In the genomic region with DNA sequence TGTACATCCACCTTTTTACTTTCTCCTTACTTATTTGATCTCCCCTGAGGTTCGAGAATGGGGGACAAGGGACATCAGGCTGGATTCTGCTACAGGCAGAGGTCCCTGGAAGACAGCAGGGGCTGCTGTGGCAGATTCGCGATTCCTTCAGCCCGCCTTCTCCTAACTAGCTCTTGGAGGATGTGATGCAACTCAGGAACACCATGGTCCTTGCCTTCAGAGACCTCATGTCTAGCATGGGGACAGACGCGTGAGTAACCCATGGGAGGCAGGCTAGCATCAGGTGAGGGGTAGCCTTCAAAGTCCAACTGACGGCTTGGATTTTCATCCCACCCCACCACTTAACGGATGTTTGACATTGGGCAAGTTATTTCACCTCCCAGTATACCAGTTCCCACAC, we compare ENCODE assay signal across 20 cellular contexts. TPM values are rescaled to one million over a fixed set of nuclear protein-coding genes. Genes with fewer than 3 reads are reported as not detected.
A peak's percentile ranks its signal among the peaks of the same experiment; 100 is the strongest.
DNase-seq lines count a peak whose midpoint lies in the region; ATAC-seq and TF ChIP-seq lines count a peak whose summit lies in the region.
"Had no signal": no experiment of that assay in that cellular context is flagged by ENCODE, and none has a peak within 500 bp of the region (broad histone marks: within the 10 kb centered on the region; RNA-seq: fewer than 3 reads in every experiment).

No MANE protein-coding gene starts in this region.

- no peak overlapping the region for H2AFZ ChIP-seq in SK-N-SH (ENCODE audit: low read depth)
- H2AFZ ChIP-seq: GM23338 had no signal

- POLR2A ChIA-PET in SK-N-SH (lab: Yijun Ruan, JAX), result no interaction called here

- no peaks in the 10 kb centered on the region for H4K20me1 ChIP-seq in SK-N-SH (ENCODE audit: insufficient read depth)

- H3K4me3 ChIP-seq in SK-N-SH (ENCODE audit: low read depth in 2 of 2, low read length in 1 of 2), result no peak overlapping the region
- H3K4me3 ChIP-seq: A549, GM23338 had no signal

- no peak overlapping the region for H3K4me2 ChIP-seq in SK-N-SH
- H3K4me2 ChIP-seq: A549, GM23338 had no signal

- CTCF ChIA-PET in SK-N-SH (lab: Yijun Ruan, JAX), result interaction anchor here (0.8 to 7.4 kb wide), 5 partner anchors 14 to 39 kb away, joined by 3 to 56 read pairs (median 4); no protein-coding TSS in a partner anchor

- H3K4me1 Mint-ChIP-seq in T-helper 17 cell, result peaks cover 3% of the 10 kb centered on the region
- H3K4me1 Mint-ChIP-seq in chondrocyte (ENCODE audit: low read depth), result no peaks in the 10 kb centered on the region
- H3K4me1 Mint-ChIP-seq: GM23338 had no signal

- no peaks in the 10 kb centered on the region for H3K9me2 ChIP-seq in SK-N-SH

- no peaks in the 10 kb centered on the region for H3K36me3 ChIP-seq in SK-N-SH (replicated peaks in 1 of 2; ENCODE audit: control insufficient read depth in 1 of 2, insufficient read depth in 2 of 2, low read length in 1 of 2)

- no peaks in the 10 kb centered on the region for H3K79me2 ChIP-seq in SK-N-SH (ENCODE audit: insufficient read depth)

- no peaks in the 10 kb centered on the region for H3K4me1 ChIP-seq in SK-N-SH (ENCODE audit: control insufficient read depth in 1 of 2, insufficient read depth in 2 of 2, low read depth in 1 of 2, low read length in 1 of 2)

- no peak for ATAC-seq in SK-N-SH treated with all-trans-retinoic acid at 6 μM for 48 hours
- ATAC-seq in T-helper 17 cell, result no peak
- no peak for ATAC-seq in HG03108 (IDR thresholded peaks at IDR 0.05; ENCODE audit: unreplicated experiment)
- ATAC-seq: CD8-positive, alpha-beta T cell; GM23338 had no signal

- intact Hi-C loops in cardiac septum (cut with DNase I), result no loop called here

- TF ChIP-seq EP300 in SK-N-SH (IDR thresholded peaks at IDR 0.05; ENCODE audit: borderline replicate concordance in 1 of 2, low read depth in 1 of 2, low read length in 1 of 2), result no peak

- DNase-seq in SK-N-SH (peak; percentile 15), T-helper 17 cell (no peak), chondrocyte (ENCODE audit: low spot score) (peak; percentile 20), cardiac septum (ENCODE audit: low spot score) (no peak)
- no peak for DNase-seq in activated naive CD4-positive, alpha-beta T cell (lab: John Stamatoyannopoulos, UW)
- DNase-seq: AML-193; Calu3; CD8-positive, alpha-beta T cell; DMS79 treated with DMSO at 0.1 percent for 48 hours; GF-D8; HCEC 1CT had no signal

- H3K4me3 Mint-ChIP-seq in T-helper 17 cell (no peak overlapping the region), chondrocyte (ENCODE audit: unreplicated experiment) (no peak overlapping the region)
- H3K4me3 Mint-ChIP-seq: CD8-positive, alpha-beta T cell; GM23338; IgD-negative memory B cell had no signal

- no peak overlapping the region for H3K9ac ChIP-seq in SK-N-SH

- peaks cover 24% of the 10 kb centered on the region for H3K27me3 Mint-ChIP-seq in T-helper 17 cell
- H3K27me3 Mint-ChIP-seq in chondrocyte (ENCODE audit: low read depth), result peaks cover 18% of the 10 kb centered on the region

- H3F3A ChIP-seq in SK-N-SH (replicated peaks; ENCODE audit: insufficient read depth), result no peaks in the 10 kb centered on the region

- H3K9me3 ChIP-seq in SK-N-SH (peaks cover 3% of the 10 kb centered on the region), T-helper 17 cell (ENCODE audit: control insufficient read depth, low read length, poor library complexity, severe bottlenecking) (no peaks in the 10 kb centered on the region)

- H3K27me3 ChIP-seq in SK-N-SH (ENCODE audit: insufficient read depth), result peaks cover 10% of the 10 kb centered on the region

- no peak for TF ChIP-seq CTCF in SK-N-SH (IDR thresholded peaks at IDR 0.05)
- no peak for TF ChIP-seq CTCF in chondrocyte (IDR thresholded peaks at IDR 0.05)

- H3K27ac Mint-ChIP-seq in T-helper 17 cell (peak overlapping the region; percentile 65), chondrocyte (ENCODE audit: unreplicated experiment) (no peak overlapping the region)
- H3K27ac Mint-ChIP-seq: CD8-positive, alpha-beta T cell; GM23338; IgD-negative memory B cell had no signal

- peaks cover 6% of the 10 kb centered on the region for H3K9me3 Mint-ChIP-seq in chondrocyte (ENCODE audit: low read depth)
- H3K9me3 Mint-ChIP-seq: GM23338, IgD-negative memory B cell had no signal

- WGBS in SK-N-SH (ENCODE audit: low lambda C conversion rate), result 85% methylated on average over 8 of the region's 8 CpGs

- no peak for TF ChIP-seq RAD21 in SK-N-SH (IDR thresholded peaks at IDR 0.05; ENCODE audit: low read length)

- no peak overlapping the region for H3K27ac ChIP-seq in SK-N-SH (ENCODE audit: low read depth in 2 of 2, low read length in 1 of 2)
- H3K27ac ChIP-seq: 22Rv1, A549, HL-60 had no signal

- H3K36me3 Mint-ChIP-seq in T-helper 17 cell (ENCODE audit: low read depth) (no peaks in the 10 kb centered on the region), chondrocyte (ENCODE audit: low read depth) (peaks cover 1% of the 10 kb centered on the region)
- H3K36me3 Mint-ChIP-seq: CD8-positive, alpha-beta T cell; IgD-negative memory B cell had no signal

TF ChIP-seq in SK-N-SH, 30 proteins besides CTCF, POLR2A, EP300 and RAD21 (continues in another document):
- TF ChIP-seq, protein P1, sequence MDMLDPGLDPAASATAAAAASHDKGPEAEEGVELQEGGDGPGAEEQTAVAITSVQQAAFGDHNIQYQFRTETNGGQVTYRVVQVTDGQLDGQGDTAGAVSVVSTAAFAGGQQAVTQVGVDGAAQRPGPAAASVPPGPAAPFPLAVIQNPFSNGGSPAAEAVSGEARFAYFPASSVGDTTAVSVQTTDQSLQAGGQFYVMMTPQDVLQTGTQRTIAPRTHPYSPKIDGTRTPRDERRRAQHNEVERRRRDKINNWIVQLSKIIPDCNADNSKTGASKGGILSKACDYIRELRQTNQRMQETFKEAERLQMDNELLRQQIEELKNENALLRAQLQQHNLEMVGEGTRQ (IDR thresholded peaks at IDR 0.05; ENCODE audit: borderline replicate concordance, low read depth, low read length), result no peak
- no peak for TF ChIP-seq JUND (IDR thresholded peaks at IDR 0.05)
- no peak for TF ChIP-seq ELF1 (IDR thresholded peaks at IDR 0.05)
- no peak for TF ChIP-seq RXRA (IDR thresholded peaks at IDR 0.05; ENCODE audit: borderline replicate concordance, low read depth)
- TF ChIP-seq FOSL2 (IDR thresholded peaks at IDR 0.05; ENCODE audit: borderline replicate concordance, low read depth), result no peak
- no peak for TF ChIP-seq NFIC (IDR thresholded peaks at IDR 0.05; ENCODE audit: borderline replicate concordance)
- no peak for TF ChIP-seq MEF2A (IDR thresholded peaks at IDR 0.05; ENCODE audit: borderline replicate concordance, low read depth)
- no peak for TF ChIP-seq EZH2phosphoT487 (IDR thresholded peaks at IDR 0.05; ENCODE audit: borderline replicate concordance, low read depth)
- TF ChIP-seq CHD2 (IDR thresholded peaks at IDR 0.05; ENCODE audit: low read length, partially characterized antibody), result no peak
- no peak for TF ChIP-seq TAF1 (IDR thresholded peaks at IDR 0.05; ENCODE audit: borderline replicate concordance, low read depth, low read length)

TF ChIP-seq in SK-N-SH treated with all-trans-retinoic acid at 6 μM for 48 hours, 23 proteins besides CTCF, POLR2A, EP300 and RAD21:
- TF ChIP-seq RARB (CRISPR knock-in tag; IDR thresholded peaks at IDR 0.05), result no peak
- TF ChIP-seq SNAI2 (CRISPR knock-in tag; IDR thresholded peaks at IDR 0.05), result no peak
- TF ChIP-seq TCF4 (CRISPR knock-in tag; IDR thresholded peaks at IDR 0.05; ENCODE audit: borderline replicate concordance), result no peak
- no peak for TF ChIP-seq PPARA (CRISPR knock-in tag; IDR thresholded peaks at IDR 0.05; ENCODE audit: borderline replicate concordance)
- no peak for TF ChIP-seq CSDC2 (CRISPR knock-in tag; IDR thresholded peaks at IDR 0.05)
- no peak for TF ChIP-seq ZFP30 (CRISPR knock-in tag; IDR thresholded peaks at IDR 0.05)

RNA-seq across cellular contexts. Expression of a gene that starts 0.9 kb away (rescaled TPM):
- polyA plus RNA-seq in SK-N-SH (2012; rRNA removed), result not detected in 2 replicates
- polyA plus RNA-seq in SK-N-SH (2012; cell fraction: cytosol; rRNA removed), result not detected in 2 replicates
- polyA plus RNA-seq in SK-N-SH (2012; cell fraction: nucleus; rRNA removed), result 0.01 TPM in 1 of 2 replicates, not detected in the other
- not detected for total RNA-seq in T-helper 17 cell
- total RNA-seq in chondrocyte, result not detected in 3 replicates
- not detected for total RNA-seq in cardiac septum
- total RNA-seq: Calu3; CD8-positive, alpha-beta T cell; HT1080 had no signal
- polyA plus RNA-seq: A549, BJ, IgD-negative memory B cell had no signal

RNA-seq across cellular contexts. Expression of a gene that starts 8.7 kb away (rescaled TPM):
- polyA plus RNA-seq in SK-N-SH (2012; rRNA removed), result not detected in 2 replicates
- polyA plus RNA-seq in SK-N-SH (2012; cell fraction: cytosol; rRNA removed), result not detected in 2 replicates
- not detected in 2 replicates for polyA plus RNA-seq in SK-N-SH (2012; cell fraction: nucleus; rRNA removed)
- total RNA-seq in T-helper 17 cell (not detected), chondrocyte (not detected in 3 replicates), cardiac septum (not detected)
- total RNA-seq: Calu3; CD8-positive, alpha-beta T cell; GM23338; HT1080 had no signal
- polyA plus RNA-seq: A549, BJ, GM23338, IgD-negative memory B cell had no signal

RNA-seq across cellular contexts. Expression of a gene that starts 13.5 kb away (rescaled TPM):
- 47.9 and 51.3 TPM in 2 replicates for polyA plus RNA-seq in SK-N-SH (2012; rRNA removed)
- 28.0 and 38.7 TPM in 2 replicates for polyA plus RNA-seq in SK-N-SH (2012; cell fraction: cytosol; rRNA removed)
- polyA plus RNA-seq in SK-N-SH (2012; cell fraction: nucleus; rRNA removed), result 95.6 and 126 TPM in 2 replicates
- total RNA-seq in T-helper 17 cell (10 to 100 TPM; 25.6 to 27.1 TPM), chondrocyte (44.7 to 53.0 TPM (median 49.4 TPM) in 3 replicates), cardiac septum (40.4 TPM)

RNA-seq across cellular contexts. Expression of a gene that starts 24.3 kb away (rescaled TPM):
- 3.3 and 4.1 TPM in 2 replicates for polyA plus RNA-seq in SK-N-SH (2012; rRNA removed)
- polyA plus RNA-seq in SK-N-SH (2012; cell fraction: cytosol; rRNA removed), result 1.1 and 1.4 TPM in 2 replicates
- polyA plus RNA-seq in SK-N-SH (2012; cell fraction: nucleus; rRNA removed), result 7.7 and 8.6 TPM in 2 replicates
- total RNA-seq in T-helper 17 cell (under 1 TPM; 0.65 to 0.94 TPM), chondrocyte (0.30 to 0.44 TPM (median 0.31 TPM) in 3 replicates), cardiac septum (1.1 TPM)
- total RNA-seq: HT1080 had no signal
- polyA plus RNA-seq: BJ had no signal

RNA-seq across cellular contexts. Expression of a gene that starts 29.0 kb away (rescaled TPM):
- 17.1 and 18.3 TPM in 2 replicates for polyA plus RNA-seq in SK-N-SH (2012; rRNA removed)
- 14.7 and 20.2 TPM in 2 replicates for polyA plus RNA-seq in SK-N-SH (2012; cell fraction: cytosol; rRNA removed)
- 14.7 and 15.3 TPM in 2 replicates for polyA plus RNA-seq in SK-N-SH (2012; cell fraction: nucleus; rRNA removed)
- total RNA-seq in T-helper 17 cell, result not detected
- total RNA-seq in chondrocyte, result 9.6 to 15.9 TPM (median 13.5 TPM) in 3 replicates
- 0.48 TPM for total RNA-seq in cardiac septum
- total RNA-seq: CD8-positive, alpha-beta T cell had no signal
- polyA plus RNA-seq: IgD-negative memory B cell had no signal

Comparison
In these comparisons a context has a peak if more than half of its experiments do, and no peak if none do; other contexts are left out.
1. DNase-seq: peak in SK-N-SH (single experiment) and chondrocyte (single experiment); none in T-helper 17 cell (0 of 3), cardiac septum (single experiment) and activated naive CD4-positive, alpha-beta T cell (0 of 4).